21 cellular contexts compared by ENCODE assay signal in the genomic region with DNA sequence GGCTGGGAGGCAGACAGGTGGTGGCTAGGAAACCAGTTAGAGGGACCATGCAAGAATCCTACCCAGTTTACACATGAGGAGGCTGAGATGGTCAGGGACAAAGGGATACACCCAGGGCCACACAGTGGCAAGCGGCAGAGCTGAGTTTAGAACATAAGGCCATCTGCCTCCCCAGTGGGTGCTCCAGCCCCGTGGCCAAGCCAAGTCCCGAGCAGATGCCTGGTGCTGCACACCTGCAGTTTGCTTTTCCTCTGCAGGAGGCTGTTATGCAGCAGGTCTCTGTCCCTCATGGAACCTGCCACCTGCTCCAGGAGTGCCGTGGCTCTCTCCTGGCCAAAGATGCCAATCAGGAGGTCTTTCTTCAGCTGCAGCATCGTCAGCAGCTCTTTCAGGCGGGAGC.
DNase-seq lines count a peak whose midpoint lies in the region; ATAC-seq and TF ChIP-seq lines count a peak whose summit lies in the region.
"Had no signal": no experiment of that assay in that cellular context is flagged by ENCODE, and none has a peak within 500 bp of the region (broad histone marks: within the 10 kb centered on the region; RNA-seq: fewer than 3 reads in every experiment).

No MANE protein-coding gene starts in this region.

- peaks cover 38% of the 10 kb centered on the region for H3K36me3 Mint-ChIP-seq in activated CD8-positive, alpha-beta memory T cell treated with anti-CD3 and anti-CD28 coated beads, Interleukin-2, amount 10 ng/mL, durations not matched to agents 7 days and 5 days
- peaks cover 6 to 43% (median 11%) of the 10 kb centered on the region in 5 donors for H3K36me3 Mint-ChIP-seq in naive thymus-derived CD4-positive, alpha-beta T cell

- no peak overlapping the region for H3K4me3 Mint-ChIP-seq in activated CD8-positive, alpha-beta memory T cell treated with anti-CD3 and anti-CD28 coated beads, Interleukin-2, amount 10 ng/mL, durations not matched to agents 7 days and 5 days
- no peak overlapping the region for H3K4me3 Mint-ChIP-seq in naive thymus-derived CD4-positive, alpha-beta T cell
- H3K4me3 Mint-ChIP-seq: activated naive CD8-positive, alpha-beta T cell; endodermal cell; nephron had no signal

- no peak for TF ChIP-seq CTCF in foreskin fibroblast (IDR thresholded peaks at IDR 0.05; ENCODE audit: low read depth, low read length)

- CTCF ChIA-PET in activated CD8-positive, alpha-beta memory T cell treated with anti-CD3 and anti-CD28 coated beads, Interleukin-2, amount 10 ng/mL, durations not matched to agents 7 days and 5 days (lab: Charles Lee): interaction anchor here (0.8 to 6.9 kb wide), 6 partner anchors 8 to 86 kb away, joined by 3 to 130 read pairs (median 4); no protein-coding TSS in a partner anchor
- CTCF ChIA-PET in naive thymus-derived CD4-positive, alpha-beta T cell (lab: Charles Lee): interaction anchor here (0.8 to 11.2 kb wide), 4 partner anchors 16 to 495 kb away, joined by 3 to 209 read pairs (median 42); no protein-coding TSS in a partner anchor

- intact Hi-C loops in naive thymus-derived CD4-positive, alpha-beta T cell (cut with micrococcal nuclease): no loop called here

- in situ Hi-C loops in G401 (cut with HindIII; ENCODE audit: low sequenced_read_pairs): no loop called here

- ATAC-seq in activated CD8-positive, alpha-beta memory T cell treated with anti-CD3 and anti-CD28 coated beads, Interleukin-2, amount 10 ng/mL, durations not matched to agents 7 days and 5 days: no peak
- no peak for ATAC-seq in naive thymus-derived CD4-positive, alpha-beta T cell
- ATAC-seq: body of pancreas, left colon, sciatic nerve had no signal

- peaks cover 2% of the 10 kb centered on the region for H3K4me1 Mint-ChIP-seq in activated CD8-positive, alpha-beta memory T cell treated with anti-CD3 and anti-CD28 coated beads, Interleukin-2, amount 10 ng/mL, durations not matched to agents 7 days and 5 days
- peaks cover 4 to 15% (median 5%) of the 10 kb centered on the region in 7 donors for H3K4me1 Mint-ChIP-seq in naive thymus-derived CD4-positive, alpha-beta T cell
- H3K4me1 Mint-ChIP-seq: endodermal cell, nephron had no signal

- no peaks in the 10 kb centered on the region for H3K9me3 Mint-ChIP-seq in activated CD8-positive, alpha-beta memory T cell treated with anti-CD3 and anti-CD28 coated beads, Interleukin-2, amount 10 ng/mL, durations not matched to agents 7 days and 5 days (ENCODE audit: low read depth)
- H3K9me3 Mint-ChIP-seq in naive thymus-derived CD4-positive, alpha-beta T cell: no peaks in the 10 kb centered on the region
- H3K9me3 Mint-ChIP-seq: endodermal cell, nephron had no signal

- H3K9me3 ChIP-seq in naive thymus-derived CD4-positive, alpha-beta T cell (ENCODE audit: control insufficient read depth in 2 of 3, low read length in 3 of 3): no peaks in the 10 kb centered on the region
- H3K9me3 ChIP-seq: body of pancreas, colonic mucosa, thyroid gland had no signal

- H3K27ac Mint-ChIP-seq in activated CD8-positive, alpha-beta memory T cell treated with anti-CD3 and anti-CD28 coated beads, Interleukin-2, amount 10 ng/mL, durations not matched to agents 7 days and 5 days: peak overlapping the region; percentile 44
- peak overlapping the region in 8 of 9 donors; percentile 57 to 88 (median 72) for H3K27ac Mint-ChIP-seq in naive thymus-derived CD4-positive, alpha-beta T cell
- H3K27ac Mint-ChIP-seq: nephron had no signal

- no peak overlapping the region for H3K27ac ChIP-seq in naive thymus-derived CD4-positive, alpha-beta T cell (ENCODE audit: low read depth, low read length)
- H3K27ac ChIP-seq: body of pancreas, colonic mucosa, PC-9, thyroid gland had no signal

- DNase-seq in activated CD8-positive, alpha-beta memory T cell treated with anti-CD3 and anti-CD28 coated beads, Interleukin-2, amount 10 ng/mL, durations not matched to agents 7 days and 5 days: no peak
- DNase-seq in activated CD8-positive, alpha-beta memory T cell treated with anti-CD3 and anti-CD28 coated beads, Interleukin-2, amount 50 U/mL, for 4 hours: no peak
- DNase-seq in G401 (ENCODE audit: low spot score) (peak; percentile 85), NCI-H510A treated with DMSO at 0.1 percent for 48 hours (lab: John Stamatoyannopoulos, UW) (peak; percentile 29), foreskin fibroblast (no peak), activated T-cell treated with anti-CD3 and anti-CD28 coated beads for 4 hours (no peak)
- no peak for DNase-seq in naive thymus-derived CD4-positive, alpha-beta T cell
- DNase-seq: activated CD4-positive, CD25-positive, alpha-beta regulatory T cell treated with anti-CD3 and anti-CD28 coated beads, Interleukin-2, amount 50 U/mL, for 72 hours; body of pancreas; colonic mucosa; endodermal cell; IMR-90; left colon; NCI-H1694; PC-9; stimulated activated naive CD4-positive, alpha-beta T cell; T-helper 9 cell; thyroid gland had no signal

- peaks cover 4 to 66% (median 8%) of the 10 kb centered on the region in 3 experiments for H3K36me3 ChIP-seq in naive thymus-derived CD4-positive, alpha-beta T cell (ENCODE audit: control insufficient read depth in 2 of 3, insufficient read depth in 3 of 3, low read length in 3 of 3)
- H3K36me3 ChIP-seq: colonic mucosa had no signal

- no peaks in the 10 kb centered on the region for H3K27me3 Mint-ChIP-seq in activated CD8-positive, alpha-beta memory T cell treated with anti-CD3 and anti-CD28 coated beads, Interleukin-2, amount 10 ng/mL, durations not matched to agents 7 days and 5 days
- H3K27me3 Mint-ChIP-seq in naive thymus-derived CD4-positive, alpha-beta T cell: no peaks in the 10 kb centered on the region
- H3K27me3 Mint-ChIP-seq: activated naive CD8-positive, alpha-beta T cell had no signal

- H3K4me1 ChIP-seq in naive thymus-derived CD4-positive, alpha-beta T cell (ENCODE audit: control insufficient read depth in 2 of 2, insufficient read depth in 2 of 2, low read length in 2 of 2): no peaks in the 10 kb centered on the region
- H3K4me1 ChIP-seq: body of pancreas, colonic mucosa, thyroid gland had no signal

- no peaks in the 10 kb centered on the region for H3K27me3 ChIP-seq in naive thymus-derived CD4-positive, alpha-beta T cell (ENCODE audit: control insufficient read depth in 2 of 2, insufficient read depth in 2 of 2, low read length in 2 of 2)
- H3K27me3 ChIP-seq: body of pancreas, colonic mucosa, thyroid gland had no signal

- POLR2A ChIA-PET in naive thymus-derived CD4-positive, alpha-beta T cell (lab: Charles Lee): interaction anchor here (0.7 to 4.8 kb wide), 4 partner anchors 18 to 85 kb away, joined by 3 to 22 read pairs (median 8); no protein-coding TSS in a partner anchor

- H3K4me3 ChIP-seq in naive thymus-derived CD4-positive, alpha-beta T cell (ENCODE audit: low read length): no peak overlapping the region
- no peak overlapping the region for H3K4me3 ChIP-seq in foreskin fibroblast (ENCODE audit: low read depth in 1 of 2, low read length in 2 of 2)
- H3K4me3 ChIP-seq: body of pancreas, colonic mucosa, PC-9, thyroid gland had no signal

Comparison
In these comparisons a context has a peak if more than half of its experiments do, and no peak if none do; other contexts are left out.
1. DNase-seq: peak in G401 (single experiment) and NCI-H510A treated with DMSO at 0.1 percent for 48 hours (single experiment); none in activated CD8-positive, alpha-beta memory T cell treated with anti-CD3 and anti-CD28 coated beads, Interleukin-2, amount 10 ng/mL, durations not matched to agents 7 days and 5 days (single experiment), activated CD8-positive, alpha-beta memory T cell treated with anti-CD3 and anti-CD28 coated beads, Interleukin-2, amount 50 U/mL, for 4 hours (single experiment), naive thymus-derived CD4-positive, alpha-beta T cell (0 of 9), foreskin fibroblast (0 of 2) and activated T-cell treated with anti-CD3 and anti-CD28 coated beads for 4 hours (single experiment).